ENCODE assay signal across 8 cellular contexts in the genomic region with DNA sequence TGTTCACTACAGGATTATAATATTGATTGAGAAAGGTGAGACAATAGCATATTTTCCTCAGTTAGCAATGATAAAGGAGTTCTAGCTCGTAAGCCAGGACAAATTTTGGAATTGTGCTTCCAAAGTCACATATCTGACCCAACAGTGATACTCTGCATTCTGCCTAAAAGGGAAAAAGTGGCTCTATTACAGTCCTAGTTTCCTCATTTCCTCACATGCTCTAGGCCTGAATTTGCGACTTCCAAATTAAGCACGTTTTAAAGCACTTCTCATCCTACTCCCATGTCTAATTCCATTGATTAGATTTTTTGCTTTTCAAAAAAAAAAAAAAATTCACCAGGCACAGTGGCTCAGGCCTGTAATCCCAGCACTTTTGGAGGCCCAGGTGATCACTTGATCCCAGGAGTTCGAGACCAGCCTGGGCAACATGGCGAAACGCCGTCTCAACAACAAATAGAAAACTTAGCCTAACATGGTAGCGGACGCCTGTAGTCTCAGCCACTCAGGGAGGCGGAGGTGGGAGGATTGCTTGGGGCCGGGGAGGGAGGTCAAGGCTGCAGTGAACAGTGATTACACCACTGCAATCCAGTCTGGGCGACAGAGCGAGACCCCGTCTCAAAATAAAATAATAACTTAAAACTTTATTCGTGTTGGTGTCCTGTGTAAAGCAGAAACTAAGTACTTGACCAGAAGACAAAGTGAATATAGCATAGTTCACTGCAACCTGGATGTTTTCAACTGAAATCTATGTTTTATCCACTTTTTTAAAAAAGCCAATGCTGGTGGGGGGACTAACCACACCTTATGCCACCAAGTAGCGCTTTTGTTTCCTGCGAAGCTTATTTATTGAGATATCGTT. TPM values are rescaled to one million over a fixed set of nuclear protein-coding genes. Genes with fewer than 3 reads are reported as not detected.
DNase-seq lines count a peak whose midpoint lies in the region; ATAC-seq, FAIRE-seq and TF ChIP-seq lines count a peak whose summit lies in the region.

No MANE protein-coding gene starts in this region.

- no peaks in the 10 kb centered on the region for H3K9me3 ChIP-seq in CD4-positive, CD25-positive, alpha-beta regulatory T cell (ENCODE audit: control insufficient read depth in 2 of 2, low read length in 2 of 2)
- H3K9me3 ChIP-seq in HepG2 (ENCODE audit: low read length) (no peaks in the 10 kb centered on the region), upper lobe of right lung (no peaks in the 10 kb centered on the region)

- TF ChIP-seq EP300 in HepG2 (IDR thresholded peaks at IDR 0.05; ENCODE audit: low read depth in 2 of 2, low read length in 2 of 2) (no peak), HepG2 (CRISPR knock-in tag; IDR thresholded peaks at IDR 0.05; ENCODE audit: borderline replicate concordance) (no peak)

- TF ChIP-seq CTCF in HepG2 (CRISPR knock-in tag; IDR thresholded peaks at IDR 0.05) (no peak), upper lobe of right lung (IDR thresholded peaks at IDR 0.05) (no peak)

- BruUV-seq in HepG2 (replicated peaks; lab: Mats Ljungman, UMichigan): no TSS peak

- H3K9me3 Mint-ChIP-seq in CD4-positive, CD25-positive, alpha-beta regulatory T cell: no peaks in the 10 kb centered on the region
- H3K9me3 Mint-ChIP-seq in activated naive CD8-positive, alpha-beta T cell treated with anti-CD3 and anti-CD28 coated beads, Interleukin-2, amount 10 ng/mL, durations not matched to agents 7 days and 5 days: no peaks in the 10 kb centered on the region

- H3K36me3 Mint-ChIP-seq in CD4-positive, CD25-positive, alpha-beta regulatory T cell: peaks cover under 1% of the 10 kb centered on the region
- H3K36me3 Mint-ChIP-seq in activated naive CD8-positive, alpha-beta T cell treated with anti-CD3 and anti-CD28 coated beads, Interleukin-2, amount 10 ng/mL, durations not matched to agents 7 days and 5 days: peaks cover 7% of the 10 kb centered on the region

- WGBS in HepG2 (ENCODE audit: low lambda C conversion rate): 9% methylated on average over 18 of the region's 18 CpGs

- peaks cover 37% of the 10 kb centered on the region for H3K4me1 ChIP-seq in CD4-positive, CD25-positive, alpha-beta regulatory T cell (ENCODE audit: control insufficient read depth, insufficient read depth, low read length, poor library complexity, severe bottlenecking)
- H3K4me1 ChIP-seq in HepG2 (ENCODE audit: insufficient read depth, low read length) (peaks cover 35% of the 10 kb centered on the region), upper lobe of right lung (peaks cover 17% of the 10 kb centered on the region)

- H4K20me1 ChIP-seq in HepG2 (ENCODE audit: insufficient read depth, low read length): 0 out of 2 replicates have a peak, but pooled peaks cover 8% of the 10 kb centered on the region

- H3K27ac Mint-ChIP-seq in CD4-positive, CD25-positive, alpha-beta regulatory T cell: peak overlapping the region; percentile 98 to 100 (median 99)
- peak overlapping the region; percentile 97 for H3K27ac Mint-ChIP-seq in activated naive CD8-positive, alpha-beta T cell treated with anti-CD3 and anti-CD28 coated beads, Interleukin-2, amount 10 ng/mL, durations not matched to agents 7 days and 5 days

- H3K27ac ChIP-seq in CD4-positive, CD25-positive, alpha-beta regulatory T cell (ENCODE audit: insufficient read depth, low read length, poor library complexity, severe bottlenecking): peak overlapping the region; percentile 97
- H3K27ac ChIP-seq in HepG2 (ENCODE audit: extremely low read length, insufficient read depth, low read length) (peak overlapping the region; percentile 100), upper lobe of right lung (peak overlapping the region; percentile 98)

- TF ChIP-seq RAD21 in HepG2 (CRISPR knock-in tag; IDR thresholded peaks at IDR 0.05): no peak

- H3K4me1 Mint-ChIP-seq in CD4-positive, CD25-positive, alpha-beta regulatory T cell: peaks cover 22 to 44% (median 33%) of the 10 kb centered on the region in 4 donors
- H3K4me1 Mint-ChIP-seq in activated naive CD8-positive, alpha-beta T cell treated with anti-CD3 and anti-CD28 coated beads, Interleukin-2, amount 10 ng/mL, durations not matched to agents 7 days and 5 days: peaks cover 20% of the 10 kb centered on the region

- H3K27me3 Mint-ChIP-seq in CD4-positive, CD25-positive, alpha-beta regulatory T cell: peaks cover 15% of the 10 kb centered on the region
- no peaks in the 10 kb centered on the region for H3K27me3 Mint-ChIP-seq in activated naive CD8-positive, alpha-beta T cell treated with anti-CD3 and anti-CD28 coated beads, Interleukin-2, amount 10 ng/mL, durations not matched to agents 7 days and 5 days

- no peak for ATAC-seq in CD4-positive, CD25-positive, alpha-beta regulatory T cell (ENCODE audit: low read depth in 2 of 2)
- ATAC-seq in HG02885 (IDR thresholded peaks at IDR 0.05; ENCODE audit: poor library complexity, unreplicated experiment) (peak; percentile 18), HepG2 (peak; percentile 8), upper lobe of right lung (no peak), HG03565 (IDR thresholded peaks at IDR 0.05; ENCODE audit: unreplicated experiment) (no peak)
- no peak for ATAC-seq in activated naive CD8-positive, alpha-beta T cell treated with anti-CD3 and anti-CD28 coated beads, Interleukin-2, amount 10 ng/mL, durations not matched to agents 7 days and 5 days (ENCODE audit: low read depth)

- FAIRE-seq in HepG2 (lab: Jason Lieb, UNC): peak; percentile 76

- H3K4me2 ChIP-seq in HepG2 (ENCODE audit: low read depth, low read length): peak overlapping the region; percentile 80

- H2AFZ ChIP-seq in HepG2 (ENCODE audit: low read length): no peak overlapping the region

- in situ Hi-C loops in HepG2 (cut with HindIII; ENCODE audit: extremely low pct_ligation_motif_present, low pct_unique_long_range_greater_than_20kb): no loop called here
- in situ Hi-C loops in G401 (cut with HindIII; ENCODE audit: low sequenced_read_pairs): no loop called here

- CTCF ChIA-PET in HepG2 (lab: Yijun Ruan, JAX; ENCODE audit: low intra/inter-chr PET ratio, low total read pairs): no interaction called here

- peaks cover 52% of the 10 kb centered on the region for H3K79me2 ChIP-seq in HepG2 (ENCODE audit: insufficient read depth, low read length)

- intact Hi-C loops in HepG2 (cut with micrococcal nuclease; ENCODE audit: unreplicated experiment) (loop anchor here (1.0 kb wide), 1 partner anchor 110 kb away; no protein-coding TSS in a partner anchor), upper lobe of right lung (cut with DNase I) (no loop called here)

- no peaks in the 10 kb centered on the region for H3K36me3 ChIP-seq in CD4-positive, CD25-positive, alpha-beta regulatory T cell (ENCODE audit: control insufficient read depth, insufficient read depth, low read length)
- H3K36me3 ChIP-seq in HepG2 (replicated peaks in 1 of 2; ENCODE audit: control insufficient read depth in 1 of 2, insufficient read depth in 2 of 2, low read length in 2 of 2) (0 out of 5 replicates have a peak, but pooled peaks cover 0 to 3% of the 10 kb centered on the region in 2 experiments), upper lobe of right lung (no peaks in the 10 kb centered on the region)

- peak overlapping the region; percentile 80 for H3K4me3 ChIP-seq in CD4-positive, CD25-positive, alpha-beta regulatory T cell (ENCODE audit: low read depth, low read length)
- H3K4me3 ChIP-seq in HepG2 (replicated peaks in 1 of 3; ENCODE audit: insufficient read depth in 1 of 3, low read depth in 2 of 3, low read length in 3 of 3) (peak overlapping the region; percentile 87 to 95 (median 95)), upper lobe of right lung (peak overlapping the region; percentile 91)

- H3K4me3 Mint-ChIP-seq in CD4-positive, CD25-positive, alpha-beta regulatory T cell: peak overlapping the region; percentile 94 to 100 (median 98)
- peak overlapping the region; percentile 97 for H3K4me3 Mint-ChIP-seq in activated naive CD8-positive, alpha-beta T cell treated with anti-CD3 and anti-CD28 coated beads, Interleukin-2, amount 10 ng/mL, durations not matched to agents 7 days and 5 days

- peak overlapping the region; percentile 95 for H3K9ac ChIP-seq in HepG2 (ENCODE audit: insufficient read depth, low read depth, low read length)

- peak in 1 of 2 experiments; percentile 45; a peak in 2 of 4 replicates for TF ChIP-seq POLR2A in HepG2 (IDR thresholded peaks at IDR 0.05; ENCODE audit: insufficient read depth in 1 of 2, low read depth in 2 of 2, low read length in 2 of 2)

- POLR2A ChIA-PET in activated naive CD8-positive, alpha-beta T cell treated with anti-CD3 and anti-CD28 coated beads, Interleukin-2, amount 10 ng/mL, durations not matched to agents 7 days and 5 days (lab: Charles Lee): interaction anchor here (1.1 to 4.5 kb wide), 4 partner anchors 12 to 1905 kb away, joined by 3 to 95 read pairs (median 12); a partner anchor contains a TSS
- POLR2A ChIA-PET in HepG2 (lab: Yijun Ruan, JAX): interaction anchor here (0.9 to 2.4 kb wide), 7 partner anchors 8 to 100 kb away, joined by 3 to 57 read pairs (median 7); a partner anchor contains a TSS

- peak in 1 of 3 donors; percentile 2 for DNase-seq in CD4-positive, CD25-positive, alpha-beta regulatory T cell
- DNase-seq in activated naive CD8-positive, alpha-beta T cell treated with anti-CD3 and anti-CD28 coated beads, Interleukin-2, amount 10 ng/mL, durations not matched to agents 7 days and 5 days: no peak
- DNase-seq in HepG2 (ENCODE audit: low spot score) (peak; percentile 71), upper lobe of right lung (no peak), G401 (ENCODE audit: low spot score) (no peak), NCI-H187 treated with DMSO at 0.1 percent for 48 hours (lab: John Stamatoyannopoulos, UW) (no peak)

- no peaks in the 10 kb centered on the region for H3K27me3 ChIP-seq in CD4-positive, CD25-positive, alpha-beta regulatory T cell (ENCODE audit: control insufficient read depth, insufficient read depth, low read length)
- H3K27me3 ChIP-seq in HepG2 (ENCODE audit: control insufficient read depth in 1 of 2, insufficient read depth in 2 of 2, low read length in 2 of 2) (no peaks in the 10 kb centered on the region; a peak in 1 of 5 replicates), upper lobe of right lung (no peaks in the 10 kb centered on the region)

RNA-seq across cellular contexts. Expression of a gene that starts 1.5 kb away (rescaled TPM):
- 37.1 TPM for total RNA-seq in CD4-positive, CD25-positive, alpha-beta regulatory T cell
- 1 to 10 TPM; 6.2 to 8.6 (median 7.4) TPM for polyA plus RNA-seq in CD4-positive, CD25-positive, alpha-beta regulatory T cell
- total RNA-seq in activated naive CD8-positive, alpha-beta T cell treated with anti-CD3 and anti-CD28 coated beads, Interleukin-2, amount 10 ng/mL, durations not matched to agents 7 days and 5 days: 10 to 100 TPM; 24.3 to 26.1 TPM
- total RNA-seq in HepG2 (2016; rRNA removed; fragmentation: Illumina TruSeq; extraction: Trizol) (19.4 and 32.7 TPM in 2 replicates), upper lobe of right lung (15.4 TPM)
- total RNA-seq in HepG2 (2016; cell fraction: cytosol; rRNA removed; fragmentation: Illumina TruSeq; extraction: Trizol; ENCODE audit: low read depth): 5.1 and 5.8 TPM in 2 replicates
- 20.1 and 30.7 TPM in 2 replicates for total RNA-seq in HepG2 (2016; cell fraction: insoluble cytoplasmic fraction; rRNA removed; fragmentation: Illumina TruSeq; extraction: Trizol)
- 13.5 and 14.0 TPM in 2 replicates for total RNA-seq in HepG2 (2016; cell fraction: membrane; rRNA removed; fragmentation: Illumina TruSeq; extraction: Trizol)
- total RNA-seq in HepG2 (2016; cell fraction: nucleus; rRNA removed; fragmentation: Illumina TruSeq; extraction: Trizol): 24.5 and 30.1 TPM in 2 replicates
- polyA plus RNA-seq in HepG2 (2011; rRNA removed): 5.4 and 6.3 TPM in 2 replicates
- 2.4 and 4.2 TPM in 2 replicates for polyA plus RNA-seq in HepG2 (2011; cell fraction: cytosol; rRNA removed)
- polyA plus RNA-seq in HepG2 (2011; cell fraction: nucleus; rRNA removed): 8.2 and 9.6 TPM in 2 replicates
- 12.9 and 13.6 TPM in 2 replicates for polyA plus RNA-seq in HepG2 (2012)
- 2.2 TPM in 2 replicates for polyA plus RNA-seq in HepG2 (2016; cell fraction: cytosol; fragmentation: Illumina TruSeq; extraction: Trizol; ENCODE audit: low read depth)
- polyA plus RNA-seq in HepG2 (2016; cell fraction: insoluble cytoplasmic fraction; fragmentation: Illumina TruSeq; extraction: Trizol; ENCODE audit: low read depth): 23.5 and 26.2 TPM in 2 replicates
- polyA plus RNA-seq in HepG2 (2016; cell fraction: membrane; fragmentation: Illumina TruSeq; extraction: Trizol; ENCODE audit: low read depth): 7.4 and 8.2 TPM in 2 replicates
- 16.0 and 17.8 TPM in 2 replicates for polyA plus RNA-seq in HepG2 (2016; cell fraction: nucleus; fragmentation: Illumina TruSeq; extraction: Trizol; ENCODE audit: insufficient read depth, low read depth)
- polyA minus RNA-seq in HepG2 (2011; rRNA and poly(A)+ RNA removed; ENCODE audit: low replicate concordance): 3.5 and 4.2 TPM in 2 replicates
- 8.3 and 8.9 TPM in 2 replicates for polyA minus RNA-seq in HepG2 (2011; cell fraction: cytosol; rRNA and poly(A)+ RNA removed)
- 30.8 and 32.6 TPM in 2 replicates for polyA minus RNA-seq in HepG2 (2011; cell fraction: nucleus; rRNA and poly(A)+ RNA removed)
- 21.6 and 27.9 TPM in 2 replicates for total RNA-seq in G401 (2014; rRNA removed; shearing (Covaris generic))

RNA-seq across cellular contexts. Expression of a gene that starts 13.2 kb away (rescaled TPM):
- total RNA-seq in CD4-positive, CD25-positive, alpha-beta regulatory T cell: 31.4 TPM
- 100 to 1,000 TPM in 1 of 4 donors, 10 to 100 TPM in 3; 87.7 to 109 (median 92.7) TPM for polyA plus RNA-seq in CD4-positive, CD25-positive, alpha-beta regulatory T cell
- 10 to 100 TPM; 74.6 to 75.1 TPM for total RNA-seq in activated naive CD8-positive, alpha-beta T cell treated with anti-CD3 and anti-CD28 coated beads, Interleukin-2, amount 10 ng/mL, durations not matched to agents 7 days and 5 days
- total RNA-seq in HepG2 (2016; rRNA removed; fragmentation: Illumina TruSeq; extraction: Trizol) (275 and 478 TPM in 2 replicates), upper lobe of right lung (25.8 TPM)
- 75.0 and 77.2 TPM in 2 replicates for total RNA-seq in HepG2 (2016; cell fraction: cytosol; rRNA removed; fragmentation: Illumina TruSeq; extraction: Trizol; ENCODE audit: low read depth)
- 293 and 452 TPM in 2 replicates for total RNA-seq in HepG2 (2016; cell fraction: insoluble cytoplasmic fraction; rRNA removed; fragmentation: Illumina TruSeq; extraction: Trizol)
- 98.7 and 110 TPM in 2 replicates for total RNA-seq in HepG2 (2016; cell fraction: membrane; rRNA removed; fragmentation: Illumina TruSeq; extraction: Trizol)
- total RNA-seq in HepG2 (2016; cell fraction: nucleus; rRNA removed; fragmentation: Illumina TruSeq; extraction: Trizol): 70.8 and 90.9 TPM in 2 replicates
- polyA plus RNA-seq in HepG2 (2011; rRNA removed): 17.4 and 22.7 TPM in 2 replicates
- polyA plus RNA-seq in HepG2 (2011; cell fraction: cytosol; rRNA removed): 24.5 and 28.2 TPM in 2 replicates
- 3.1 and 5.0 TPM in 2 replicates for polyA plus RNA-seq in HepG2 (2011; cell fraction: nucleus; rRNA removed)
- polyA plus RNA-seq in HepG2 (2012): 41.5 and 106 TPM in 2 replicates
- polyA plus RNA-seq in HepG2 (2016; cell fraction: cytosol; fragmentation: Illumina TruSeq; extraction: Trizol; ENCODE audit: low read depth): 98.5 and 112 TPM in 2 replicates
- polyA plus RNA-seq in HepG2 (2016; cell fraction: insoluble cytoplasmic fraction; fragmentation: Illumina TruSeq; extraction: Trizol; ENCODE audit: low read depth): 533 and 571 TPM in 2 replicates
- 113 and 128 TPM in 2 replicates for polyA plus RNA-seq in HepG2 (2016; cell fraction: membrane; fragmentation: Illumina TruSeq; extraction: Trizol; ENCODE audit: low read depth)
- polyA plus RNA-seq in HepG2 (2016; cell fraction: nucleus; fragmentation: Illumina TruSeq; extraction: Trizol; ENCODE audit: insufficient read depth, low read depth): 170 and 177 TPM in 2 replicates
- polyA minus RNA-seq in HepG2 (2011; rRNA and poly(A)+ RNA removed; ENCODE audit: low replicate concordance): 6.0 and 34.0 TPM in 2 replicates
- 23.1 and 40.4 TPM in 2 replicates for polyA minus RNA-seq in HepG2 (2011; cell fraction: cytosol; rRNA and poly(A)+ RNA removed)
- polyA minus RNA-seq in HepG2 (2011; cell fraction: nucleus; rRNA and poly(A)+ RNA removed): 22.6 and 28.1 TPM in 2 replicates
- 20.4 and 33.5 TPM in 2 replicates for total RNA-seq in G401 (2014; rRNA removed; shearing (Covaris generic))

Comparison
In these comparisons a context has a peak if more than half of its experiments do, and no peak if none do; other contexts are left out.
1. ATAC-seq: peak in HG02885 (single experiment) and HepG2 (single experiment); none in CD4-positive, CD25-positive, alpha-beta regulatory T cell (0 of 2), activated naive CD8-positive, alpha-beta T cell treated with anti-CD3 and anti-CD28 coated beads, Interleukin-2, amount 10 ng/mL, durations not matched to agents 7 days and 5 days (single experiment), upper lobe of right lung (single experiment) and HG03565 (single experiment).
2. Peak in every context shown above with its lines, with median percentiles within 50 percentile points of each other: H3K27ac ChIP-seq and H3K4me3 ChIP-seq.